ENCODE assay signal across 8 cellular contexts in the genomic region with DNA sequence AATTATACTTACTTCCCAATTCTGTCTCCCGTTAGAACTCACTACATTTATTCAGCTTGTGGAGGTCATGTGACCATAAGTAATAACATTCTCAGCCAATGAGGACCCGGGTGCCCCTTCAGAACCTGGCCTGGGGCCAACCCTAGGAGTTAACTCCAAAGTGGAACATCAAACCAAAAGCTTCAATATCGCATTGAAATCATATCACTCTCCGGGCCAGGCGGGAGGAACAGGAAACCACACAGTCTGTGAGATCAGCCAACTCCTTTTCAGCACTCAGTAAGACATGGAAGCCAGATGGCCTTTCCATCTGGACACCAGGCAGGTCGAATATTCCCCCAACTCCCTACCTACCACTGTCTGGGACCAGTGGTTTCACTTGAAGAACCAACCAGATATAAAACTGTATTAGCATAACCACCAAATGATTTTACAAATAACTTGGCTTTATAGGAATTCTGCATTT. TPM values are rescaled to one million over a fixed set of nuclear protein-coding genes. Genes with fewer than 3 reads are reported as not detected.
A peak's percentile ranks its signal among the peaks of the same experiment; 100 is the strongest.
DNase-seq lines count a peak whose midpoint lies in the region; ATAC-seq and TF ChIP-seq lines count a peak whose summit lies in the region.

No MANE protein-coding gene starts in this region.

- ATAC-seq in GM19463 (IDR thresholded peaks at IDR 0.05; ENCODE audit: unreplicated experiment) (no peak), GM21367 (IDR thresholded peaks at IDR 0.05; ENCODE audit: unreplicated experiment) (no peak)

- H3K4me3 ChIP-seq in astrocyte of the spinal cord (ENCODE audit: low read depth, low read length), result no peak overlapping the region
- no peak overlapping the region for H3K4me3 ChIP-seq in testis

- TF ChIP-seq POLR2A in testis (IDR thresholded peaks at IDR 0.05), result no peak

- peaks cover 35% of the 10 kb centered on the region for H3K4me1 ChIP-seq in testis

- intact Hi-C loops in testis (cut with DNase I; ENCODE audit: low total_unique reads), result no loop called here

- DNase-seq in AG20443 (ENCODE audit: low spot score) (peak; percentile 37), astrocyte of the spinal cord (ENCODE audit: low read depth, low spot score) (peak; percentile 84), medulla oblongata (ENCODE audit: extremely low spot score) (peak; percentile 42), islet precursor cell (no peak), testis (no peak)

- in situ Hi-C loops in astrocyte of the spinal cord (cut with HindIII; ENCODE audit: low sequenced_read_pairs), result no loop called here

- no peaks in the 10 kb centered on the region for H3K27me3 ChIP-seq in testis

- H3K9me3 ChIP-seq in KOPT-K1 (ENCODE audit: insufficient read depth, low read length, poor library complexity, severe bottlenecking) (no peaks in the 10 kb centered on the region), testis (no peaks in the 10 kb centered on the region)

- TF ChIP-seq CTCF in astrocyte of the spinal cord (IDR thresholded peaks at IDR 0.05; ENCODE audit: low read depth, low read length) (no peak), testis (IDR thresholded peaks at IDR 0.05) (no peak)

- peak overlapping the region; percentile 6 for H3K27ac ChIP-seq in KOPT-K1 (ENCODE audit: low read depth, low read length, poor library complexity, severe bottlenecking)
- H3K27ac ChIP-seq in testis, result peak overlapping the region in 1 of 2 donors; percentile 62

- whole genome bisulfite sequencing in testis, 2 donors, result 50 to 55% methylated on average over 6 of the region's 6 CpGs

- H3K36me3 ChIP-seq in KOPT-K1 (ENCODE audit: insufficient read depth, low read length), result no peaks in the 10 kb centered on the region
- H3K36me3 ChIP-seq in testis (ENCODE audit: low read depth, missing control alignments), result no peaks in the 10 kb centered on the region

RNA-seq across cellular contexts. Expression of a gene that starts 5.5 kb away (rescaled TPM):
- 10 to 100 TPM; 23.4 to 23.9 TPM for total RNA-seq in testis
- 22.0 TPM for polyA plus RNA-seq in testis (ENCODE audit: insufficient read depth, low read depth, low replicate concordance)

Comparison
In these comparisons a context has a peak if more than half of its experiments do, and no peak if none do; other contexts are left out.
1. DNase-seq: peak in AG20443 (single experiment), astrocyte of the spinal cord (single experiment) and medulla oblongata (single experiment); none in islet precursor cell (single experiment) and testis (single experiment).